ENCODE assay signal across 8 cellular contexts in genomic region chr1:230068952-230069684, GRCh38. TPM values are rescaled to one million over a fixed set of nuclear protein-coding genes. Genes with fewer than 3 reads are reported as not detected.
DNase-seq lines count a peak whose midpoint lies in the region; ATAC-seq and TF ChIP-seq lines count a peak whose summit lies in the region.

No MANE protein-coding gene starts in this region.

- H3K36me3 ChIP-seq in left ventricle myocardium inferior, result no peaks in the 10 kb centered on the region

- intact Hi-C loops in left ventricle myocardium inferior (cut with micrococcal nuclease) (no loop called here), left ventricle myocardium superior (cut with micrococcal nuclease) (no loop called here), dorsolateral prefrontal cortex (cut with DNase I) (loop anchor here (5.0 to 10.0 kb wide), 5 partner anchors 33 to 407 kb away; no protein-coding TSS in a partner anchor)

- peak overlapping the region; percentile 86 to 96 (median 94) for H3K4me3 Mint-ChIP-seq in nephron

- peaks cover 65% of the 10 kb centered on the region for H3K4me1 ChIP-seq in left ventricle myocardium inferior

- peaks cover 7% of the 10 kb centered on the region for H3K9me3 Mint-ChIP-seq in nephron

- DNase-seq in left ventricle myocardium inferior (no peak), left ventricle myocardium superior (no peak), OCI-M1 (lab: John Stamatoyannopoulos, UW) (peak; percentile 70), dorsolateral prefrontal cortex (peak in 1 of 10 donors; percentile 11)
- no peak for DNase-seq in stimulated activated naive CD4-positive, alpha-beta T cell treated with Interleukin-2 at 50 U/mL for 16 hours (lab: John Stamatoyannopoulos, UW)

- no peak overlapping the region for H3K27ac ChIP-seq in left ventricle myocardium inferior (replicated peaks)
- H3K27ac ChIP-seq in dorsolateral prefrontal cortex, result peak overlapping the region in 12 of 59 donors; percentile 5 to 92 (median 85)

- H3K4me3 ChIP-seq in left ventricle myocardium inferior (peak overlapping the region; percentile 95), dorsolateral prefrontal cortex (peak overlapping the region; percentile 65 to 95 (median 86))

- no peak for TF ChIP-seq CTCF in left ventricle myocardium inferior (IDR thresholded peaks at IDR 0.05; ENCODE audit: borderline replicate concordance)
- peak in 2 of 56 donors; percentile 7 to 14 for TF ChIP-seq CTCF in dorsolateral prefrontal cortex (IDR thresholded peaks at IDR 0.05 in 54 of 56, conservative IDR thresholded peaks at IDR 0.05 in 2 of 56; ENCODE audit: low read depth in 1 of 56, partially characterized antibody in 56 of 56)
- no peak for TF ChIP-seq CTCF in nephron (IDR thresholded peaks at IDR 0.05; ENCODE audit: unreplicated experiment in 3 of 3)

- peaks cover 4% of the 10 kb centered on the region for H3K27me3 Mint-ChIP-seq in nephron (ENCODE audit: low read depth)

- H3K27ac Mint-ChIP-seq in nephron, result peak overlapping the region; percentile 61 to 94 (median 63)

- peaks cover 53% of the 10 kb centered on the region for H3K4me1 Mint-ChIP-seq in nephron

- ATAC-seq in left ventricle myocardium superior (no peak), HG03571 (IDR thresholded peaks at IDR 0.05; ENCODE audit: unreplicated experiment) (no peak), HG02571 (IDR thresholded peaks at IDR 0.05; ENCODE audit: unreplicated experiment) (no peak)

- H3K27me3 ChIP-seq in left ventricle myocardium inferior (ENCODE audit: low read depth) (no peaks in the 10 kb centered on the region), dorsolateral prefrontal cortex (no peaks in the 10 kb centered on the region)

- no peaks in the 10 kb centered on the region for H3K36me3 Mint-ChIP-seq in nephron (ENCODE audit: low read depth)

- no peaks in the 10 kb centered on the region for H3K9me3 ChIP-seq in left ventricle myocardium inferior (replicated peaks)

RNA-seq across cellular contexts. Expression of gene GALNT2, which starts 2.1 kb away (rescaled TPM):
- 28.3 TPM for total RNA-seq in left ventricle myocardium inferior
- 22.0 TPM for total RNA-seq in left ventricle myocardium superior
- 10 to 100 TPM; 32.6 to 75.9 (median 45.2) TPM for total RNA-seq in dorsolateral prefrontal cortex

Comparison
In these comparisons a context has a peak if more than half of its experiments do, and no peak if none do; other contexts are left out.
1. intact Hi-C loops: an anchor here in dorsolateral prefrontal cortex (5.0 to 10.0 kb wide); none called in left ventricle myocardium inferior and left ventricle myocardium superior.